Comparison of ENCODE assay signal across 1 cellular context in genomic region chr3:50637012-50637411, GRCh38.
TF ChIP-seq lines count a peak whose summit lies in the region.

No MANE protein-coding gene starts in this region.

TF ChIP-seq in H1, 55 proteins besides CTCF, POLR2A, EP300 and RAD21:
- TF ChIP-seq RXRA (IDR thresholded peaks at IDR 0.05; ENCODE audit: insufficient read depth, low read depth, low read length) (peak; percentile 96), SIX5 (IDR thresholded peaks at IDR 0.05; ENCODE audit: low read depth, low read length) (no peak), CTBP2 (IDR thresholded peaks at IDR 0.05; ENCODE audit: borderline replicate concordance, insufficient read depth, insufficient read length, low read length) (no peak)
